Comparison of ENCODE assay signal across 9 cellular contexts in genomic region chr11:46347637-46348311, GRCh38. TPM values are rescaled to one million over a fixed set of nuclear protein-coding genes. Genes with fewer than 3 reads are reported as not detected.
DNase-seq lines count a peak whose midpoint lies in the region; ATAC-seq and TF ChIP-seq lines count a peak whose summit lies in the region.
"Had no signal": no experiment of that assay in that cellular context is flagged by ENCODE, and none has a peak within 500 bp of the region (broad histone marks: within the 10 kb centered on the region; RNA-seq: fewer than 3 reads in every experiment).

No MANE protein-coding gene starts in this region.

- no peaks in the 10 kb centered on the region for H3K9me2 ChIP-seq in DOHH2 (replicated peaks; ENCODE audit: control insufficient read depth, low read length)

- peaks cover 4 to 14% of the 10 kb centered on the region in 2 donors for H3K36me3 Mint-ChIP-seq in activated naive CD4-positive, alpha-beta T cell treated with anti-CD3 and anti-CD28 coated beads, Interleukin-2, amount 50 U/mL, for 72 hours
- peaks cover 3% of the 10 kb centered on the region for H3K36me3 Mint-ChIP-seq in stimulated activated memory B cell treated with anti-CD40 and anti-IgM and Interleukin-4, amounts not matched to agents 10 μg/mL and 1 μg/mL and 100 μg/mL, for 72 hours

- ATAC-seq in HG03460 (IDR thresholded peaks at IDR 0.05; ENCODE audit: unreplicated experiment) (peak; percentile 11), HG03520 (IDR thresholded peaks at IDR 0.05; ENCODE audit: unreplicated experiment) (no peak)
- no peak for ATAC-seq in activated naive CD4-positive, alpha-beta T cell treated with anti-CD3 and anti-CD28 coated beads, Interleukin-2, amount 50 U/mL, for 72 hours
- ATAC-seq in stimulated activated memory B cell treated with anti-CD40 and anti-IgM and Interleukin-4, amounts not matched to agents 10 μg/mL and 1 μg/mL and 100 μg/mL, for 72 hours, result peak; percentile 3

- H3K9me3 ChIP-seq in DOHH2 (ENCODE audit: control insufficient read depth, insufficient read depth, low read length) (no peaks in the 10 kb centered on the region), iPS-15b (ENCODE audit: control insufficient read depth, insufficient read depth, low read length) (no peaks in the 10 kb centered on the region)

- peaks cover 58% of the 10 kb centered on the region for H3K4me1 Mint-ChIP-seq in stimulated activated memory B cell treated with anti-CD40 and anti-IgM and Interleukin-4, amounts not matched to agents 10 μg/mL and 1 μg/mL and 100 μg/mL, for 72 hours

- peaks cover 7% of the 10 kb centered on the region; the same call in 1 of the 2 replicates for H3F3A ChIP-seq in DOHH2 (ENCODE audit: control insufficient read depth, insufficient read depth)

- peak overlapping the region; percentile 93 for H3K4me2 ChIP-seq in DOHH2 (ENCODE audit: low read length)

- H3K4me1 ChIP-seq in DOHH2 (ENCODE audit: control insufficient read depth, low read length) (peaks cover 46% of the 10 kb centered on the region), iPS-15b (ENCODE audit: control insufficient read depth, insufficient read depth, low read length) (peaks cover 34% of the 10 kb centered on the region)

- peaks cover 39% of the 10 kb centered on the region for H3K27me3 ChIP-seq in DOHH2 (ENCODE audit: control insufficient read depth, low read length)
- H3K27me3 ChIP-seq in iPS-15b (ENCODE audit: control insufficient read depth, insufficient read depth, low read length), result peaks cover 8% of the 10 kb centered on the region

- H3K4me3 ChIP-seq in DOHH2 (ENCODE audit: low read length) (peak overlapping the region; percentile 89), iPS-15b (ENCODE audit: low read depth, low read length) (peak overlapping the region; percentile 86)

- H3K9me3 Mint-ChIP-seq in activated naive CD4-positive, alpha-beta T cell treated with anti-CD3 and anti-CD28 coated beads, Interleukin-2, amount 50 U/mL, for 72 hours, result no peaks in the 10 kb centered on the region
- no peaks in the 10 kb centered on the region for H3K9me3 Mint-ChIP-seq in stimulated activated memory B cell treated with anti-CD40 and anti-IgM and Interleukin-4, amounts not matched to agents 10 μg/mL and 1 μg/mL and 100 μg/mL, for 72 hours

- DNase-seq in activated naive CD4-positive, alpha-beta T cell treated with anti-CD3 and anti-CD28 coated beads, Interleukin-2, amount 50 U/mL, for 72 hours (ENCODE audit: low spot score in 2 of 2), result no peak
- no peak for DNase-seq in mesenteric fat pad (ENCODE audit: low spot score)
- DNase-seq in amniotic stem cell (lab: John Stamatoyannopoulos, UW), result no peak

- peak overlapping the region; percentile 87 to 98 for H3K27ac Mint-ChIP-seq in activated naive CD4-positive, alpha-beta T cell treated with anti-CD3 and anti-CD28 coated beads, Interleukin-2, amount 50 U/mL, for 72 hours
- peak overlapping the region; percentile 63 for H3K27ac Mint-ChIP-seq in stimulated activated memory B cell treated with anti-CD40 and anti-IgM and Interleukin-4, amounts not matched to agents 10 μg/mL and 1 μg/mL and 100 μg/mL, for 72 hours

- H4K20me1 ChIP-seq in DOHH2 (ENCODE audit: control insufficient read depth, insufficient read depth, low read depth, low read length), result peaks cover 14% of the 10 kb centered on the region

- H3K36me3 ChIP-seq in DOHH2 (ENCODE audit: control insufficient read depth, low read length) (no peaks in the 10 kb centered on the region; the same call in 1 of the 2 replicates), iPS-15b (ENCODE audit: control insufficient read depth, insufficient read depth, low read length) (peaks cover 4% of the 10 kb centered on the region)

- H3K4me3 Mint-ChIP-seq in stimulated activated memory B cell treated with anti-CD40 and anti-IgM and Interleukin-4, amounts not matched to agents 10 μg/mL and 1 μg/mL and 100 μg/mL, for 72 hours, result peak overlapping the region; percentile 76

- H3K9ac ChIP-seq in iPS-15b (ENCODE audit: low read depth, low read length), result peak overlapping the region; percentile 70

- H3K27ac ChIP-seq in DOHH2 (ENCODE audit: low read depth, low read length), result no peak overlapping the region

- peaks cover 50% of the 10 kb centered on the region for H3K79me2 ChIP-seq in DOHH2 (ENCODE audit: control insufficient read depth, low read length)

- TF ChIP-seq CTCF in DOHH2 (IDR thresholded peaks at IDR 0.05; ENCODE audit: low read depth, low read length, poor library complexity, severe bottlenecking), result no peak

- no peaks in the 10 kb centered on the region for H3K27me3 Mint-ChIP-seq in stimulated activated memory B cell treated with anti-CD40 and anti-IgM and Interleukin-4, amounts not matched to agents 10 μg/mL and 1 μg/mL and 100 μg/mL, for 72 hours

RNA-seq across cellular contexts. Expression of gene DGKZ, which starts 0.5 kb away (rescaled TPM):
- total RNA-seq in activated naive CD4-positive, alpha-beta T cell treated with anti-CD3 and anti-CD28 coated beads, Interleukin-2, amount 50 U/mL, for 72 hours, result 100 to 1,000 TPM in 1 of 2 donors, 10 to 100 TPM in 1; 88.0 to 108 TPM
- 54.3 TPM for total RNA-seq in mesenteric fat pad

RNA-seq across cellular contexts. Expression of gene MDK, which starts 33.7 kb away (rescaled TPM):
- total RNA-seq in activated naive CD4-positive, alpha-beta T cell treated with anti-CD3 and anti-CD28 coated beads, Interleukin-2, amount 50 U/mL, for 72 hours, result 10 to 100 TPM in 1 of 2 donors, 1 to 10 TPM in 1; 5.8 to 14.8 TPM
- 13.9 TPM for total RNA-seq in mesenteric fat pad

RNA-seq across cellular contexts. Expression of gene CHRM4, which starts 43.8 kb away (rescaled TPM):
- under 1 TPM in 1 of 2 donors, not detected in 1; 0.64 TPM for total RNA-seq in activated naive CD4-positive, alpha-beta T cell treated with anti-CD3 and anti-CD28 coated beads, Interleukin-2, amount 50 U/mL, for 72 hours
- total RNA-seq in mesenteric fat pad, result not detected
- total RNA-seq: NCI-H460 had no signal

Comparison
In these comparisons a context has a peak if more than half of its experiments do, and no peak if none do; other contexts are left out.
1. ATAC-seq: peak in HG03460 (single experiment) and stimulated activated memory B cell treated with anti-CD40 and anti-IgM and Interleukin-4, amounts not matched to agents 10 μg/mL and 1 μg/mL and 100 μg/mL, for 72 hours (single experiment); none in activated naive CD4-positive, alpha-beta T cell treated with anti-CD3 and anti-CD28 coated beads, Interleukin-2, amount 50 U/mL, for 72 hours (0 of 2) and HG03520 (single experiment).